Comparison of ENCODE assay signal across 20 cellular contexts in the genomic region with DNA sequence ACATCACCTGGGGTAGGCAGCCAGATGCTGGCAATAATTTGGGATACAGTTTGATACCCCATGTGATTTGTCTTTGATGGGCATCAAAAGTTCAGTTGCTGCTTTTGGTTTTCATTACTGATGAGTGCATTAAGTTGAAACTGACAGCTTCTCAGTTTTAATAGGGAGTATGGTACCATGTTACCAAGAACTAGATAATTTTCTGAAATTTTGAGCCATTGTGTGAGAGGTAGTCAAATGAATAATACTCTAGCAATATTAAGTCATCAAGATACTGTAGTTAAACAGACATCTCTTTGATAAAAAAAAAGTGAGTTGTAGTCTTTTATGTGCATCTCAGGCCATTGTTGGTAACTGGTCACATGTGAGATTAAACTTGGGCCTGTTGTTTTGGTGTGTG.
"Had no signal": no experiment of that assay in that cellular context is flagged by ENCODE, and none has a peak within 500 bp of the region (broad histone marks: within the 10 kb centered on the region; RNA-seq: fewer than 3 reads in every experiment).

No MANE protein-coding gene starts in this region.

- H3K27ac Mint-ChIP-seq: activated B cell treated with CpG ODN at 0.5 μM for 24 hours; activated naive CD8-positive, alpha-beta T cell; endodermal cell; mesothelial cell of epicardium; natural killer cell treated with Interleukin-12 subunit alpha and Interleukin-12 subunit beta and Interleukin-15 and Interleukin-18, amount 100 ng/mL, for 72 hours; T-cell had no signal

- ATAC-seq: gastrocnemius medialis, heart left ventricle, left lung, T-cell had no signal

- H3K9me3 Mint-ChIP-seq: natural killer cell treated with Interleukin-12 subunit alpha and Interleukin-12 subunit beta and Interleukin-15 and Interleukin-18, amount 100 ng/mL, for 72 hours had no signal

- DNase-seq: activated B cell treated with CpG ODN at 0.5 μM for 24 hours; activated CD4-positive, alpha-beta T cell treated with anti-CD3 and anti-CD28 coated beads, Interleukin-2, amount 50 U/mL, for 1 hour; activated gamma-delta T cell treated with Interleukin-2 at 50 U/mL for 16 hours; endodermal cell; erythroblast; gastrocnemius medialis; heart left ventricle; kidney; left lung; nucleus accumbens; posterior cingulate gyrus; sigmoid colon; spleen; stimulated activated naive CD4-positive, alpha-beta T cell; substantia nigra; T-cell; uterus had no signal

- H3K27me3 Mint-ChIP-seq: activated B cell treated with CpG ODN at 0.5 μM for 24 hours; activated naive CD8-positive, alpha-beta T cell; natural killer cell treated with Interleukin-12 subunit alpha and Interleukin-12 subunit beta and Interleukin-15 and Interleukin-18, amount 100 ng/mL, for 72 hours; T-cell had no signal

- H3K4me3 Mint-ChIP-seq: activated B cell treated with CpG ODN at 0.5 μM for 24 hours; activated naive CD8-positive, alpha-beta T cell; endodermal cell; mesothelial cell of epicardium; natural killer cell treated with Interleukin-12 subunit alpha and Interleukin-12 subunit beta and Interleukin-15 and Interleukin-18, amount 100 ng/mL, for 72 hours; T-cell had no signal

- H3K36me3 Mint-ChIP-seq: natural killer cell treated with Interleukin-12 subunit alpha and Interleukin-12 subunit beta and Interleukin-15 and Interleukin-18, amount 100 ng/mL, for 72 hours had no signal

- FAIRE-seq: kidney had no signal
